36 cellular contexts compared by ENCODE assay signal in the genomic region with DNA sequence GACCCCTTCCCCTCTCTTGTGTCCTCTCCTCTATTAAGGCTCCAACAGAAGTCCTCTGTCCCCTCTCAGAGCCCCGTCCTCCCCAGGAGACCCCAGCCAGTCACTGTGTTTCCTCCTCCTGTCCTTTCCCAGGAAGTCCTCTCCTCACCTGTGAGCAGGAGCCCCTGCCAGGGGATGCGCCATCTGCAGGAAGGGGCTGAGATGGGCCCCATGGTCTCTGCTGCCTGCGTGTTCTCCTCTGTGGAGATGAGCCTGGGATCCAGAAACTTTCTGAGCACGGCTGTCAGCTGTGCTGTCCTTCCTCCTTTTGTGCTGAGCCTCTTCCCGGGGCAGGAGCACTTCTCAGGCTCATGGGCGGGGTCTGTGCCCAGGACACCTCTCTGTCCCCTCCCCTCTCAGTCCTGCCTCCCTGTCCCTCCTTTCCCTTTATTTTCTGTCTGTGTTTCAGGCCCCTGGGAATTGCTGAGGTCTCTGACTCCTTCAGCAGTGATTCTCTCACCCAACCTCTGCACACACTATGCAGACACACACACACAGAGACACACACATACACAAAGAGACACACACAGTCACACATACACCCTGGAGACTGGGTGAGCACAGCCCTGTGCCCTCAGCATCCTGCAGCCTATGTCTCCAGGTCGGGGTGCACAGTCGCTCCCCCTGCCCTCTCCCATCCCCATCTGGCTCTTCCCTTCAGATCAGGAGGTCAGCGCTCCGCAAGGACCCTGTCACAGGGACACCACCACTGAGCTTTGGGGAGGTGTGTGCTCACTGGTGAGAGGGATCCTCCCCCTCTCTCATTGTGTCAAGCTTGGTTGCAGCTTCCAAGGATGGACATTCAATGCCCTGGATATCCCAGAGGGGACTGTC. TPM values are rescaled to one million over a fixed set of nuclear protein-coding genes. Genes with fewer than 3 reads are reported as not detected.
"Had no signal": no experiment of that assay in that cellular context is flagged by ENCODE, and none has a peak within 500 bp of the region (broad histone marks: within the 10 kb centered on the region; RNA-seq: fewer than 3 reads in every experiment).

Gene CEACAM8, minus strand, starts transcription at position 308 of the 873 bp plus-strand sequence. Its CDS starts 96 bp downstream, at position 212.

- H3K27ac Mint-ChIP-seq: activated CD4-positive, alpha-beta memory T cell treated with anti-CD3 and anti-CD28 coated beads, Interleukin-2, amount 10 ng/mL, durations not matched to agents 7 days and 5 days; activated T-cell treated with anti-CD3 and anti-CD28 coated beads, Interleukin-2, amount 50 U/mL, for 24 hours; immature natural killer cell; natural killer cell treated with Interleukin-12 subunit alpha and Interleukin-12 subunit beta and Interleukin-15 and Interleukin-18, amount 100 ng/mL, for 72 hours; stimulated activated memory B cell treated with anti-CD40 and anti-IgM and Interleukin-4, amounts not matched to agents 10 μg/mL and 1 μg/mL and 100 μg/mL, for 72 hours; T-helper 1 cell treated with Interleukin-12 subunit alpha and Interleukin-12 subunit beta and Interleukin-4 antibody, amounts not matched to agents 30 μg/mL and 1 μg/mL, for 36 hours had no signal

- H3K4me3 ChIP-seq: lung, mucosa of descending colon, ovary, psoas muscle, smooth muscle cell, transverse colon, uterus had no signal

- ATAC-seq: activated CD4-positive, CD25-positive, alpha-beta regulatory T cell treated with anti-CD3 and anti-CD28 coated beads, Interleukin-2, amount 50 U/mL, for 24 hours; esophagus mucosa; psoas muscle; stimulated activated memory B cell treated with anti-CD40 and anti-IgM and Interleukin-4, amounts not matched to agents 10 μg/mL and 1 μg/mL and 100 μg/mL, for 72 hours had no signal

- FAIRE-seq: astrocyte, TTC549 had no signal

- H3K4me1 Mint-ChIP-seq: activated CD4-positive, alpha-beta memory T cell treated with anti-CD3 and anti-CD28 coated beads, Interleukin-2, amount 10 ng/mL, durations not matched to agents 7 days and 5 days; immature natural killer cell had no signal

- H3K4me1 ChIP-seq: psoas muscle, uterus had no signal

- H3K4me2 ChIP-seq: smooth muscle cell had no signal

- H3K9me3 ChIP-seq: mucosa of descending colon, ovary, psoas muscle, transverse colon, uterus had no signal

- DNase-seq: activated CD4-positive, alpha-beta memory T cell treated with anti-CD3 and anti-CD28 coated beads, Interleukin-2, amount 10 ng/mL, durations not matched to agents 7 days and 5 days; activated CD4-positive, alpha-beta T cell treated with anti-CD3 and anti-CD28 coated beads for 48 hours; activated CD8-positive, alpha-beta memory T cell treated with anti-CD3 and anti-CD28 coated beads, Interleukin-2, amount 50 U/mL, for 48 hours; activated gamma-delta T cell treated with Interleukin-2 at 50 U/mL for 16 hours; activated naive CD4-positive, alpha-beta T cell treated with anti-CD3 and anti-CD28 coated beads, Interleukin-2, amount 50 U/mL, for 16 hours; activated T-cell treated with anti-CD3 and anti-CD28 coated beads, Interleukin-2, amount 50 U/mL, for 24 hours; amniotic stem cell; brain microvascular endothelial cell; caudate nucleus; cortex of kidney; foreskin fibroblast; head of caudate nucleus; hippocampal formation; immature natural killer cell; mucosa of descending colon; ovary; psoas muscle; stimulated activated CD4-positive, alpha-beta T cell treated with anti-CD3 and anti-CD28 coated beads, Interleukin-1b, Interleukin-23, amount 100 ng/mL, for 48 hours; stimulated activated CD4-positive, alpha-beta T cell treated with anti-CD3 and anti-CD28 coated beads, Interleukin-4, amount 100 ng/mL, for 4 hours; stimulated activated CD8-positive, alpha-beta memory T cell treated with anti-CD3 and anti-CD28 coated beads, Interleukin-4, amount 100 ng/mL, for 48 hours; T-helper 9 cell; transverse colon; uterus had no signal

- H3K36me3 Mint-ChIP-seq: immature natural killer cell; natural killer cell treated with Interleukin-12 subunit alpha and Interleukin-12 subunit beta and Interleukin-15 and Interleukin-18, amount 100 ng/mL, for 72 hours; stimulated activated memory B cell treated with anti-CD40 and anti-IgM and Interleukin-4, amounts not matched to agents 10 μg/mL and 1 μg/mL and 100 μg/mL, for 72 hours had no signal

- H3K9me3 Mint-ChIP-seq: activated CD4-positive, alpha-beta memory T cell treated with anti-CD3 and anti-CD28 coated beads, Interleukin-2, amount 10 ng/mL, durations not matched to agents 7 days and 5 days; activated T-cell treated with anti-CD3 and anti-CD28 coated beads, Interleukin-2, amount 50 U/mL, for 24 hours; immature natural killer cell; natural killer cell treated with Interleukin-12 subunit alpha and Interleukin-12 subunit beta and Interleukin-15 and Interleukin-18, amount 100 ng/mL, for 72 hours; stimulated activated memory B cell treated with anti-CD40 and anti-IgM and Interleukin-4, amounts not matched to agents 10 μg/mL and 1 μg/mL and 100 μg/mL, for 72 hours; T-helper 1 cell treated with Interleukin-12 subunit alpha and Interleukin-12 subunit beta and Interleukin-4 antibody, amounts not matched to agents 30 μg/mL and 1 μg/mL, for 36 hours had no signal

- H3K4me3 Mint-ChIP-seq: activated CD4-positive, alpha-beta memory T cell treated with anti-CD3 and anti-CD28 coated beads, Interleukin-2, amount 10 ng/mL, durations not matched to agents 7 days and 5 days; activated T-cell treated with anti-CD3 and anti-CD28 coated beads, Interleukin-2, amount 50 U/mL, for 24 hours; immature natural killer cell; natural killer cell treated with Interleukin-12 subunit alpha and Interleukin-12 subunit beta and Interleukin-15 and Interleukin-18, amount 100 ng/mL, for 72 hours; stimulated activated memory B cell treated with anti-CD40 and anti-IgM and Interleukin-4, amounts not matched to agents 10 μg/mL and 1 μg/mL and 100 μg/mL, for 72 hours; T-helper 1 cell treated with Interleukin-12 subunit alpha and Interleukin-12 subunit beta and Interleukin-4 antibody, amounts not matched to agents 30 μg/mL and 1 μg/mL, for 36 hours had no signal

- H3K36me3 ChIP-seq: brain microvascular endothelial cell, ovary, transverse colon, uterus had no signal

- H3K27ac ChIP-seq: brain microvascular endothelial cell, ovary, psoas muscle, transverse colon, uterus, VCaP had no signal

- H3K27me3 ChIP-seq: brain microvascular endothelial cell, ovary, transverse colon, uterus had no signal

RNA-seq across cellular contexts. Expression of gene CEACAM8, which starts in this region (rescaled TPM):
- total RNA-seq: activated CD4-positive, alpha-beta memory T cell treated with anti-CD3 and anti-CD28 coated beads, Interleukin-2, amount 10 ng/mL, durations not matched to agents 7 days and 5 days; astrocyte; chondrocyte; esophagus mucosa; kidney epithelial cell; myocyte; natural killer cell treated with Interleukin-12 subunit alpha and Interleukin-12 subunit beta and Interleukin-15 and Interleukin-18, amount 100 ng/mL, for 72 hours; ovary; smooth muscle cell had no signal
- polyA plus RNA-seq: immature natural killer cell, ovary, smooth muscle cell had no signal
